ENCODE assay signal across 1 cellular context in genomic region chr3:17006143-17006839, GRCh38.
TF ChIP-seq lines count a peak whose summit lies in the region.

No MANE protein-coding gene starts in this region.

TF ChIP-seq in HEK293, 187 proteins besides CTCF, POLR2A, EP300 and RAD21 (continued from another document):
- TF ChIP-seq, protein P1, sequence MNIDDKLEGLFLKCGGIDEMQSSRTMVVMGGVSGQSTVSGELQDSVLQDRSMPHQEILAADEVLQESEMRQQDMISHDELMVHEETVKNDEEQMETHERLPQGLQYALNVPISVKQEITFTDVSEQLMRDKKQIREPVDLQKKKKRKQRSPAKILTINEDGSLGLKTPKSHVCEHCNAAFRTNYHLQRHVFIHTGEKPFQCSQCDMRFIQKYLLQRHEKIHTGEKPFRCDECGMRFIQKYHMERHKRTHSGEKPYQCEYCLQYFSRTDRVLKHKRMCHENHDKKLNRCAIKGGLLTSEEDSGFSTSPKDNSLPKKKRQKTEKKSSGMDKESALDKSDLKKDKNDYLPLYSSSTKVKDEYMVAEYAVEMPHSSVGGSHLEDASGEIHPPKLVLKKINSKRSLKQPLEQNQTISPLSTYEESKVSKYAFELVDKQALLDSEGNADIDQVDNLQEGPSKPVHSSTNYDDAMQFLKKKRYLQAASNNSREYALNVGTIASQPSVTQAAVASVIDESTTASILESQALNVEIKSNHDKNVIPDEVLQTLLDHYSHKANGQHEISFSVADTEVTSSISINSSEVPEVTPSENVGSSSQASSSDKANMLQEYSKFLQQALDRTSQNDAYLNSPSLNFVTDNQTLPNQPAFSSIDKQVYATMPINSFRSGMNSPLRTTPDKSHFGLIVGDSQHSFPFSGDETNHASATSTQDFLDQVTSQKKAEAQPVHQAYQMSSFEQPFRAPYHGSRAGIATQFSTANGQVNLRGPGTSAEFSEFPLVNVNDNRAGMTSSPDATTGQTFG (tag by site-specific recombination; IDR thresholded peaks at IDR 0.05; ENCODE audit: borderline replicate concordance): no peak
- TF ChIP-seq, protein P2, sequence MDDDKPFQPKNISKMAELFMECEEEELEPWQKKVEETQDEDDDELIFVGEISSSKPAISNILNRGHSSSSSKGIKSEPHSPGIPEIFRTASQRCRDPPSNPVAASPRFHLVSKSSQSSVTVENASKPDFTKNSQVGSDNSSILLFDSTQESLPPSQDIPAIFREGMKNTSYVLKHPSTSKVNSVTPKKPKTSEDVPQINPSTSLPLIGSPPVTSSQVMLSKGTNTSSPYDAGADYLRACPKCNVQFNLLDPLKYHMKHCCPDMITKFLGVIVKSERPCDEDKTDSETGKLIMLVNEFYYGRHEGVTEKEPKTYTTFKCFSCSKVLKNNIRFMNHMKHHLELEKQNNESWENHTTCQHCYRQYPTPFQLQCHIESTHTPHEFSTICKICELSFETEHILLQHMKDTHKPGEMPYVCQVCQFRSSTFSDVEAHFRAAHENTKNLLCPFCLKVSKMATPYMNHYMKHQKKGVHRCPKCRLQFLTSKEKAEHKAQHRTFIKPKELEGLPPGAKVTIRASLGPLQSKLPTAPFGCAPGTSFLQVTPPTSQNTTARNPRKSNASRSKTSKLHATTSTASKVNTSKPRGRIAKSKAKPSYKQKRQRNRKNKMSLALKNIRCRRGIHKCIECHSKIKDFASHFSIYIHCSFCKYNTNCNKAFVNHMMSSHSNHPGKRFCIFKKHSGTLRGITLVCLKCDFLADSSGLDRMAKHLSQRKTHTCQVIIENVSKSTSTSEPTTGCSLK (tag by site-specific recombination; IDR thresholded peaks at IDR 0.05): no peak
- TF ChIP-seq ZNF596 (tag by site-specific recombination; IDR thresholded peaks at IDR 0.05) (no peak), ZNF473 (tag by site-specific recombination; IDR thresholded peaks at IDR 0.05) (no peak), SCRT2 (tag by site-specific recombination; IDR thresholded peaks at IDR 0.05) (peak; percentile 96), ZFHX2 (tag by site-specific recombination; conservative IDR thresholded peaks at IDR 0.05) (peak; percentile 23; the same call in 1 of the 2 replicates), ZNF324 (tag by site-specific recombination; IDR thresholded peaks at IDR 0.05) (no peak), GLIS1 (tag by site-specific recombination; IDR thresholded peaks at IDR 0.05) (no peak), MEIS1 (CRISPR knock-in tag; IDR thresholded peaks at IDR 0.05; ENCODE audit: borderline replicate concordance) (no peak)
- TF ChIP-seq, protein P3, sequence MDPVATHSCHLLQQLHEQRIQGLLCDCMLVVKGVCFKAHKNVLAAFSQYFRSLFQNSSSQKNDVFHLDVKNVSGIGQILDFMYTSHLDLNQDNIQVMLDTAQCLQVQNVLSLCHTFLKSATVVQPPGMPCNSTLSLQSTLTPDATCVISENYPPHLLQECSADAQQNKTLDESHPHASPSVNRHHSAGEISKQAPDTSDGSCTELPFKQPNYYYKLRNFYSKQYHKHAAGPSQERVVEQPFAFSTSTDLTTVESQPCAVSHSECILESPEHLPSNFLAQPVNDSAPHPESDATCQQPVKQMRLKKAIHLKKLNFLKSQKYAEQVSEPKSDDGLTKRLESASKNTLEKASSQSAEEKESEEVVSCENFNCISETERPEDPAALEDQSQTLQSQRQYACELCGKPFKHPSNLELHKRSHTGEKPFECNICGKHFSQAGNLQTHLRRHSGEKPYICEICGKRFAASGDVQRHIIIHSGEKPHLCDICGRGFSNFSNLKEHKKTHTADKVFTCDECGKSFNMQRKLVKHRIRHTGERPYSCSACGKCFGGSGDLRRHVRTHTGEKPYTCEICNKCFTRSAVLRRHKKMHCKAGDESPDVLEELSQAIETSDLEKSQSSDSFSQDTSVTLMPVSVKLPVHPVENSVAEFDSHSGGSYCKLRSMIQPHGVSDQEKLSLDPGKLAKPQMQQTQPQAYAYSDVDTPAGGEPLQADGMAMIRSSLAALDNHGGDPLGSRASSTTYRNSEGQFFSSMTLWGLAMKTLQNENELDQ (tag by site-specific recombination; IDR thresholded peaks at IDR 0.05; ENCODE audit: low read depth): no peak
